1 cellular context compared by ENCODE assay signal in the genomic region with DNA sequence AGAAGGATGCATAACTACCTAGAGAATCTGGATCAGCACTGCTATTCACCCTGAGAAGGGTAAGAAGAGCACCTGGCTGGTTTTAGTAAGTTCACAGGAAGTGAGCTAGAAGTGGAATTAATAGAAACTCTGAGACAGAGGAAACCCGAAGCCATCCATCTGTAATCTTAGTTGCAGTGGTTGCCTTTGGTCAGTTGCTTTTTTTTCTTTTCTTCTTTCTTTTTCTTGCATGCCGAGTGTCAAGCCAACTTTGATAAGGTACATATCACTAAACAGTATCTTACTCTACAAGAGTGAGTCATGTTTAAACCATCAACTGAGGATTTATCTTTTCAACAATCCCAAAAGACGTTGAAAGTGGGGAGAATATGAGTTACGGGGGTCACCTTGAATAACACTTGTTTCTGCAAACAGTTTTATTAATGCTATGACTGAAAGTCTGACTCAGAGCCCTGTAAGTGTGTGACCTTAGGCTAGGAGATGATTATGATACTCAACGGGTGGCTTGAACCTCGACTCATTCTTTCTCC.
TF ChIP-seq lines count a peak whose summit lies in the region.

No MANE protein-coding gene starts in this region.

TF ChIP-seq in GM23338, 12 proteins besides CTCF, POLR2A, EP300 and RAD21 (continued from another document):
- TF ChIP-seq, protein P1, sequence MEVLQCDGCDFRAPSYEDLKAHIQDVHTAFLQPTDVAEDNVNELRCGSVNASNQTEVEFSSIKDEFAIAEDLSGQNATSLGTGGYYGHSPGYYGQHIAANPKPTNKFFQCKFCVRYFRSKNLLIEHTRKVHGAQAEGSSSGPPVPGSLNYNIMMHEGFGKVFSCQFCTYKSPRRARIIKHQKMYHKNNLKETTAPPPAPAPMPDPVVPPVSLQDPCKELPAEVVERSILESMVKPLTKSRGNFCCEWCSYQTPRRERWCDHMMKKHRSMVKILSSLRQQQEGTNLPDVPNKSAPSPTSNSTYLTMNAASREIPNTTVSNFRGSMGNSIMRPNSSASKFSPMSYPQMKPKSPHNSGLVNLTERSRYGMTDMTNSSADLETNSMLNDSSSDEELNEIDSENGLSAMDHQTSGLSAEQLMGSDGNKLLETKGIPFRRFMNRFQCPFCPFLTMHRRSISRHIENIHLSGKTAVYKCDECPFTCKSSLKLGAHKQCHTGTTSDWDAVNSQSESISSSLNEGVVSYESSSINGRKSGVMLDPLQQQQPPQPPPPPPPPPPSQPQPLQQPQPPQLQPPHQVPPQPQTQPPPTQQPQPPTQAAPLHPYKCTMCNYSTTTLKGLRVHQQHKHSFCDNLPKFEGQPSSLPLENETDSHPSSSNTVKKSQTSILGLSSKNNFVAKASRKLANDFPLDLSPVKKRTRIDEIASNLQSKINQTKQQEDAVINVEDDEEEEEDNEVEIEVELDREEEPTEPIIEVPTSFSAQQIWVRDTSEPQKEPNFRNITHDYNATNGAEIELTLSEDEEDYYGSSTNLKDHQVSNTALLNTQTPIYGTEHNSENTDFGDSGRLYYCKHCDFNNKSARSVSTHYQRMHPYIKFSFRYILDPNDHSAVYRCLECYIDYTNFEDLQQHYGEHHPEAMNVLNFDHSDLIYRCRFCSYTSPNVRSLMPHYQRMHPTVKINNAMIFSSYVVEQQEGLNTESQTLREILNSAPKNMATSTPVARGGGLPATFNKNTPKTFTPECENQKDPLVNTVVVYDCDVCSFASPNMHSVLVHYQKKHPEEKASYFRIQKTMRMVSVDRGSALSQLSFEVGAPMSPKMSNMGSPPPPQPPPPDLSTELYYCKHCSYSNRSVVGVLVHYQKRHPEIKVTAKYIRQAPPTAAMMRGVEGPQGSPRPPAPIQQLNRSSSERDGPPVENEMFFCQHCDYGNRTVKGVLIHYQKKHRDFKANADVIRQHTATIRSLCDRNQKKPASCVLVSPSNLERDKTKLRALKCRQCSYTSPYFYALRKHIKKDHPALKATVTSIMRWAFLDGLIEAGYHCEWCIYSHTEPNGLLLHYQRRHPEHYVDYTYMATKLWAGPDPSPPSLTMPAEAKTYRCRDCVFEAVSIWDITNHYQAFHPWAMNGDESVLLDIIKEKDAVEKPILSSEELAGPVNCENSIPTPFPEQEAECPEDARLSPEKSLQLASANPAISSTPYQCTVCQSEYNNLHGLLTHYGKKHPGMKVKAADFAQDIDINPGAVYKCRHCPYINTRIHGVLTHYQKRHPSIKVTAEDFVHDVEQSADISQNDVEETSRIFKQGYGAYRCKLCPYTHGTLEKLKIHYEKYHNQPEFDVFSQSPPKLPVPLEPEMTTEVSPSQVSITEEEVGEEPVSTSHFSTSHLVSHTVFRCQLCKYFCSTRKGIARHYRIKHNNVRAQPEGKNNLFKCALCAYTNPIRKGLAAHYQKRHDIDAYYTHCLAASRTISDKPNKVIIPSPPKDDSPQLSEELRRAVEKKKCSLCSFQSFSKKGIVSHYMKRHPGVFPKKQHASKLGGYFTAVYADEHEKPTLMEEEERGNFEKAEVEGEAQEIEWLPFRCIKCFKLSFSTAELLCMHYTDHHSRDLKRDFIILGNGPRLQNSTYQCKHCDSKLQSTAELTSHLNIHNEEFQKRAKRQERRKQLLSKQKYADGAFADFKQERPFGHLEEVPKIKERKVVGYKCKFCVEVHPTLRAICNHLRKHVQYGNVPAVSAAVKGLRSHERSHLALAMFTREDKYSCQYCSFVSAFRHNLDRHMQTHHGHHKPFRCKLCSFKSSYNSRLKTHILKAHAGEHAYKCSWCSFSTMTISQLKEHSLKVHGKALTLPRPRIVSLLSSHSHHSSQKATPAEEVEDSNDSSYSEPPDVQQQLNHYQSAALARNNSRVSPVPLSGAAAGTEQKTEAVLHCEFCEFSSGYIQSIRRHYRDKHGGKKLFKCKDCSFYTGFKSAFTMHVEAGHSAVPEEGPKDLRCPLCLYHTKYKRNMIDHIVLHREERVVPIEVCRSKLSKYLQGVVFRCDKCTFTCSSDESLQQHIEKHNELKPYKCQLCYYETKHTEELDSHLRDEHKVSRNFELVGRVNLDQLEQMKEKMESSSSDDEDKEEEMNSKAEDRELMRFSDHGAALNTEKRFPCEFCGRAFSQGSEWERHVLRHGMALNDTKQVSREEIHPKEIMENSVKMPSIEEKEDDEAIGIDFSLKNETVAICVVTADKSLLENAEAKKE (CRISPR knock-in tag; IDR thresholded peaks at IDR 0.05) = no peak
- no peak for TF ChIP-seq CREB1 (CRISPR knock-in tag; IDR thresholded peaks at IDR 0.05; ENCODE audit: low read depth)
- no peak for TF ChIP-seq POLR2AphosphoS5 (IDR thresholded peaks at IDR 0.05; ENCODE audit: low read depth)
- no peak for TF ChIP-seq STAT1 (IDR thresholded peaks at IDR 0.05; ENCODE audit: unreplicated experiment)
- TF ChIP-seq EZH2 (IDR thresholded peaks at IDR 0.05; ENCODE audit: low read depth, unreplicated experiment) = no peak
- no peak for TF ChIP-seq ZNF331 (CRISPR knock-in tag; IDR thresholded peaks at IDR 0.05; ENCODE audit: low read depth)
- TF ChIP-seq NANOG (IDR thresholded peaks at IDR 0.05; ENCODE audit: borderline replicate concordance) = no peak
